In genomic region chr9:126665696-126666035, GRCh38 we compare ENCODE assay signal across 19 cellular contexts. TPM values are rescaled to one million over a fixed set of nuclear protein-coding genes. Genes with fewer than 3 reads are reported as not detected.
DNase-seq lines count a peak whose midpoint lies in the region; ATAC-seq and TF ChIP-seq lines count a peak whose summit lies in the region.
"Had no signal": no experiment of that assay in that cellular context is flagged by ENCODE, and none has a peak within 500 bp of the region (broad histone marks: within the 10 kb centered on the region; RNA-seq: fewer than 3 reads in every experiment).

No MANE protein-coding gene starts in this region.

- H3K27ac Mint-ChIP-seq in stimulated activated memory B cell treated with anti-CD40 and anti-IgM and Interleukin-4, amounts not matched to agents 10 μg/mL and 1 μg/mL and 100 μg/mL, for 72 hours: peak overlapping the region; percentile 77
- H3K27ac Mint-ChIP-seq in HFFc6: no peak overlapping the region
- H3K27ac Mint-ChIP-seq: CD8-positive, alpha-beta memory T cell had no signal

- in situ Hi-C loops in G401 (cut with HindIII; ENCODE audit: low sequenced_read_pairs): no loop called here

- H3K27me3 ChIP-seq in H7 (ENCODE audit: control insufficient read depth, insufficient read depth, low read length) (peaks cover 6% of the 10 kb centered on the region; the same call in 1 of the 2 replicates), iPS-20b (ENCODE audit: insufficient read depth, low read length) (peaks cover 75% of the 10 kb centered on the region), lower lobe of right lung (ENCODE audit: low read depth) (peaks cover 68% of the 10 kb centered on the region)
- H3K27me3 ChIP-seq: BE2C, MG63 had no signal

- TF ChIP-seq CTCF in HFFc6 (IDR thresholded peaks at IDR 0.05) (no peak), lower lobe of right lung (IDR thresholded peaks at IDR 0.05) (no peak)

- peak overlapping the region; percentile 0; the same call in 1 of the 2 replicates for H3K9ac ChIP-seq in iPS-20b (ENCODE audit: low read depth, low read length)
- H3K9ac ChIP-seq: KMS-11 had no signal

- H3K9me3 Mint-ChIP-seq in stimulated activated memory B cell treated with anti-CD40 and anti-IgM and Interleukin-4, amounts not matched to agents 10 μg/mL and 1 μg/mL and 100 μg/mL, for 72 hours: no peaks in the 10 kb centered on the region
- no peaks in the 10 kb centered on the region for H3K9me3 Mint-ChIP-seq in HFFc6
- H3K9me3 Mint-ChIP-seq: CD8-positive, alpha-beta memory T cell had no signal

- no peaks in the 10 kb centered on the region for H3K36me3 ChIP-seq in H7 (replicated peaks; ENCODE audit: control insufficient read depth, insufficient read depth, low read length)
- H3K36me3 ChIP-seq in iPS-20b (ENCODE audit: insufficient read depth, low read depth, low read length): no peaks in the 10 kb centered on the region
- no peaks in the 10 kb centered on the region for H3K36me3 ChIP-seq in lower lobe of right lung
- H3K36me3 ChIP-seq: BE2C, MG63 had no signal

- peak overlapping the region; percentile 20; the same call in 1 of the 2 replicates for H3K4me3 ChIP-seq in H7 (ENCODE audit: insufficient read depth, low read depth, low read length)
- peak overlapping the region; percentile 68 for H3K4me3 ChIP-seq in iPS-20b (ENCODE audit: low read length)
- H3K4me3 ChIP-seq in lower lobe of right lung: no peak overlapping the region
- H3K4me3 ChIP-seq: MG63, PC-9, SK-N-MC had no signal

- peaks cover 33% of the 10 kb centered on the region for H3K27me3 Mint-ChIP-seq in stimulated activated memory B cell treated with anti-CD40 and anti-IgM and Interleukin-4, amounts not matched to agents 10 μg/mL and 1 μg/mL and 100 μg/mL, for 72 hours
- peaks cover 19% of the 10 kb centered on the region for H3K27me3 Mint-ChIP-seq in HFFc6 (ENCODE audit: insufficient read depth)

- no peak overlapping the region for H3K4me3 Mint-ChIP-seq in stimulated activated memory B cell treated with anti-CD40 and anti-IgM and Interleukin-4, amounts not matched to agents 10 μg/mL and 1 μg/mL and 100 μg/mL, for 72 hours
- H3K4me3 Mint-ChIP-seq in HFFc6: no peak overlapping the region

- intact Hi-C loops in lower lobe of right lung (cut with DNase I): no loop called here

- peaks cover 29% of the 10 kb centered on the region for H3K4me1 Mint-ChIP-seq in stimulated activated memory B cell treated with anti-CD40 and anti-IgM and Interleukin-4, amounts not matched to agents 10 μg/mL and 1 μg/mL and 100 μg/mL, for 72 hours
- H3K4me1 Mint-ChIP-seq in HFFc6 (ENCODE audit: low read depth): no peaks in the 10 kb centered on the region

- H3K4me1 ChIP-seq in iPS-20b (ENCODE audit: insufficient read depth, low read length) (peaks cover 22% of the 10 kb centered on the region), lower lobe of right lung (peaks cover 6% of the 10 kb centered on the region)

- H3K27ac ChIP-seq in iPS-20b (ENCODE audit: low read length) (no peak overlapping the region), lower lobe of right lung (no peak overlapping the region)
- H3K27ac ChIP-seq: KMS-11, PC-9, SK-N-MC had no signal

- H3K36me3 Mint-ChIP-seq in stimulated activated memory B cell treated with anti-CD40 and anti-IgM and Interleukin-4, amounts not matched to agents 10 μg/mL and 1 μg/mL and 100 μg/mL, for 72 hours: no peaks in the 10 kb centered on the region
- no peaks in the 10 kb centered on the region for H3K36me3 Mint-ChIP-seq in HFFc6 (ENCODE audit: low read depth)
- H3K36me3 Mint-ChIP-seq: CD8-positive, alpha-beta memory T cell had no signal

- no peaks in the 10 kb centered on the region for H3K9me3 ChIP-seq in iPS-20b (ENCODE audit: insufficient read depth, low read depth, low read length)
- no peaks in the 10 kb centered on the region for H3K9me3 ChIP-seq in lower lobe of right lung
- H3K9me3 ChIP-seq: BE2C, MG63 had no signal

- DNase-seq in H7 (peak; percentile 82), ecto neural progenitor cell (ENCODE audit: low spot score) (peak; percentile 81), HFFc6 (no peak), G401 (ENCODE audit: low spot score) (no peak), lower lobe of right lung (no peak), DMS153 (lab: John Stamatoyannopoulos, UW) (no peak)
- DNase-seq: BE2C; CD8-positive, alpha-beta memory T cell; MG63; NCI-H1092 treated with DMSO at 0.1 percent for 48 hours; NCI-H1694 treated with DMSO at 0.1 percent for 48 hours; NCI-H446; NCI-H748 treated with DMSO at 0.1 percent for 48 hours had no signal

- no peak for ATAC-seq in stimulated activated memory B cell treated with anti-CD40 and anti-IgM and Interleukin-4, amounts not matched to agents 10 μg/mL and 1 μg/mL and 100 μg/mL, for 72 hours
- no peak for ATAC-seq in lower lobe of right lung
- ATAC-seq: HepG2 had no signal

RNA-seq across cellular contexts. Expression of gene LMX1B, which starts 51.9 kb away (rescaled TPM):
- total RNA-seq in H7 (2014; rRNA removed; shearing (Covaris generic)): 8.7 and 16.7 TPM in 2 replicates
- not detected for total RNA-seq in HFFc6 (2021; fragmentation: NEBNext Ultra II Directional; extraction: Animal tissue kit (Norgen Biotek cat#: 25700))
- 53.5 and 89.1 TPM in 2 replicates for total RNA-seq in G401 (2014; rRNA removed; shearing (Covaris generic))
- 0.21 TPM for total RNA-seq in lower lobe of right lung
- total RNA-seq: CD8-positive, alpha-beta memory T cell; HepG2; PC-9 had no signal

Comparison
In these comparisons a context has a peak if more than half of its experiments do, and no peak if none do; other contexts are left out.
1. DNase-seq: peak in H7 (single experiment) and ecto neural progenitor cell (single experiment); none in HFFc6 (single experiment), G401 (single experiment), lower lobe of right lung (single experiment) and DMS153 (single experiment).